ENCODE assay signal across 1 cellular context in the genomic region with DNA sequence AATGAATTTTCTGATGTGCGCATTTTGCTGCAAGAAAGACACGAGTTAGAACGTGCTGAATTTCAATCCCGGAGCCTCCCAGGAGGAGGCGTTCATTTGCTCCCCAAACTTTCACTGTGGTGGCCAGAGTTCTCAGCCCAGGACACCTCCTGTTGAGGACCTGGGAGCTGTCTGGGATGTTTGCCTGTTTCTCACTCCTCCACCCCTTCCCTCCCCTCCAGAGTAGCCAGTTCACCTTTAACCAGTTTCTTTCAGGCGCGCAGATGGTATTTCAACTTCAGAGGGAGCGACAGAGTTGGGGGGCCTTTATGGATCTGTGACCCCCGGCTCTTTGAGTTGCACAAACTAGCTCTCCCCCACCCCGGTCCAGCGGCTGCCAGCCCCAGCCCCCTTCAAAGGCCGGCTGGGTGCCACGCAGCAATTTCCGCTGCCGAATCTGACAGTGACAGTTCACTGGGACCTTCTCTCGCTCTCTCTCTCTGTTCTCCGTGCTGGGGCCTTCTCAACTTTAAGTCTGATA.
TF ChIP-seq lines count a peak whose summit lies in the region.

No MANE protein-coding gene starts in this region.

TF ChIP-seq in HepG2, 621 proteins besides CTCF, POLR2A, EP300 and RAD21 (continued from another document and continues in another):
- TF ChIP-seq, protein P1, sequence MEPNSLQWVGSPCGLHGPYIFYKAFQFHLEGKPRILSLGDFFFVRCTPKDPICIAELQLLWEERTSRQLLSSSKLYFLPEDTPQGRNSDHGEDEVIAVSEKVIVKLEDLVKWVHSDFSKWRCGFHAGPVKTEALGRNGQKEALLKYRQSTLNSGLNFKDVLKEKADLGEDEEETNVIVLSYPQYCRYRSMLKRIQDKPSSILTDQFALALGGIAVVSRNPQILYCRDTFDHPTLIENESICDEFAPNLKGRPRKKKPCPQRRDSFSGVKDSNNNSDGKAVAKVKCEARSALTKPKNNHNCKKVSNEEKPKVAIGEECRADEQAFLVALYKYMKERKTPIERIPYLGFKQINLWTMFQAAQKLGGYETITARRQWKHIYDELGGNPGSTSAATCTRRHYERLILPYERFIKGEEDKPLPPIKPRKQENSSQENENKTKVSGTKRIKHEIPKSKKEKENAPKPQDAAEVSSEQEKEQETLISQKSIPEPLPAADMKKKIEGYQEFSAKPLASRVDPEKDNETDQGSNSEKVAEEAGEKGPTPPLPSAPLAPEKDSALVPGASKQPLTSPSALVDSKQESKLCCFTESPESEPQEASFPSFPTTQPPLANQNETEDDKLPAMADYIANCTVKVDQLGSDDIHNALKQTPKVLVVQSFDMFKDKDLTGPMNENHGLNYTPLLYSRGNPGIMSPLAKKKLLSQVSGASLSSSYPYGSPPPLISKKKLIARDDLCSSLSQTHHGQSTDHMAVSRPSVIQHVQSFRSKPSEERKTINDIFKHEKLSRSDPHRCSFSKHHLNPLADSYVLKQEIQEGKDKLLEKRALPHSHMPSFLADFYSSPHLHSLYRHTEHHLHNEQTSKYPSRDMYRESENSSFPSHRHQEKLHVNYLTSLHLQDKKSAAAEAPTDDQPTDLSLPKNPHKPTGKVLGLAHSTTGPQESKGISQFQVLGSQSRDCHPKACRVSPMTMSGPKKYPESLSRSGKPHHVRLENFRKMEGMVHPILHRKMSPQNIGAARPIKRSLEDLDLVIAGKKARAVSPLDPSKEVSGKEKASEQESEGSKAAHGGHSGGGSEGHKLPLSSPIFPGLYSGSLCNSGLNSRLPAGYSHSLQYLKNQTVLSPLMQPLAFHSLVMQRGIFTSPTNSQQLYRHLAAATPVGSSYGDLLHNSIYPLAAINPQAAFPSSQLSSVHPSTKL (CRISPR knock-in tag; IDR thresholded peaks at IDR 0.05): 0 out of 2 replicates have a peak, but pooled peaks have one; percentile 11
- TF ChIP-seq ZMAT3 (CRISPR knock-in tag; conservative IDR thresholded peaks at IDR 0.05) (no peak), ZNF33A (CRISPR knock-in tag; IDR thresholded peaks at IDR 0.05; ENCODE audit: borderline replicate concordance) (no peak), NCOA1 (CRISPR knock-in tag; IDR thresholded peaks at IDR 0.05) (no peak), ZNF761 (CRISPR knock-in tag; conservative IDR thresholded peaks at IDR 0.05) (no peak), ZNF44 (CRISPR knock-in tag; IDR thresholded peaks at IDR 0.05) (no peak), ZC3H4 (CRISPR knock-in tag; IDR thresholded peaks at IDR 0.05; ENCODE audit: borderline replicate concordance) (0 out of 2 replicates have a peak, but pooled peaks have one; percentile 11), ZNF138 (CRISPR knock-in tag; IDR thresholded peaks at IDR 0.05; ENCODE audit: low read depth) (no peak), CEBPG (CRISPR knock-in tag; IDR thresholded peaks at IDR 0.05) (0 out of 2 replicates have a peak, but pooled peaks have one; percentile 6), BRCA1 (CRISPR knock-in tag; IDR thresholded peaks at IDR 0.05) (no peak), POLR2G (IDR thresholded peaks at IDR 0.05; ENCODE audit: low read depth, low read length) (peak; percentile 51; the same call in 1 of the 2 replicates), RAD51 (IDR thresholded peaks at IDR 0.05; ENCODE audit: borderline replicate concordance) (no peak), EEA1 (CRISPR knock-in tag; IDR thresholded peaks at IDR 0.05; ENCODE audit: borderline replicate concordance) (no peak), ZNF605 (CRISPR knock-in tag; IDR thresholded peaks at IDR 0.05) (peak; percentile 47; the same call in 1 of the 2 replicates), TARDBP (CRISPR knock-in tag; IDR thresholded peaks at IDR 0.05) (0 out of 2 replicates have a peak, but pooled peaks have one; percentile 47), TBX3 (IDR thresholded peaks at IDR 0.05; ENCODE audit: borderline replicate concordance) (no peak), CHCHD3 (CRISPR knock-in tag; IDR thresholded peaks at IDR 0.05) (no peak), PHF21A (CRISPR knock-in tag; IDR thresholded peaks at IDR 0.05) (0 out of 2 replicates have a peak, but pooled peaks have one; percentile 16), ZNF12 (CRISPR knock-in tag; IDR thresholded peaks at IDR 0.05) (no peak), ZFP36 (IDR thresholded peaks at IDR 0.05; ENCODE audit: borderline replicate concordance, low read depth, low read length, partially characterized antibody) (peak; percentile 94), ZNF264 (CRISPR knock-in tag; IDR thresholded peaks at IDR 0.05) (no peak), PHF20 (CRISPR knock-in tag; IDR thresholded peaks at IDR 0.05) (no peak), HNRNPL (IDR thresholded peaks at IDR 0.05; ENCODE audit: low read depth, low read length) (no peak), NCOR1 (IDR thresholded peaks at IDR 0.05; ENCODE audit: borderline replicate concordance, low read length) (peak; percentile 48; the same call in 1 of the 2 replicates), SRSF1 (optimal IDR thresholded peaks at IDR 0.05; ENCODE audit: low read depth, low read length) (peak; percentile 47), ZFP36L1 (CRISPR knock-in tag; IDR thresholded peaks at IDR 0.05) (no peak), HDAC1 (CRISPR knock-in tag; IDR thresholded peaks at IDR 0.05) (no peak), TCF7L2 (IDR thresholded peaks at IDR 0.05; ENCODE audit: low read depth, low read length) (no peak), ZBTB7A (CRISPR knock-in tag; IDR thresholded peaks at IDR 0.05) (no peak)
- TF ChIP-seq, protein P2, sequence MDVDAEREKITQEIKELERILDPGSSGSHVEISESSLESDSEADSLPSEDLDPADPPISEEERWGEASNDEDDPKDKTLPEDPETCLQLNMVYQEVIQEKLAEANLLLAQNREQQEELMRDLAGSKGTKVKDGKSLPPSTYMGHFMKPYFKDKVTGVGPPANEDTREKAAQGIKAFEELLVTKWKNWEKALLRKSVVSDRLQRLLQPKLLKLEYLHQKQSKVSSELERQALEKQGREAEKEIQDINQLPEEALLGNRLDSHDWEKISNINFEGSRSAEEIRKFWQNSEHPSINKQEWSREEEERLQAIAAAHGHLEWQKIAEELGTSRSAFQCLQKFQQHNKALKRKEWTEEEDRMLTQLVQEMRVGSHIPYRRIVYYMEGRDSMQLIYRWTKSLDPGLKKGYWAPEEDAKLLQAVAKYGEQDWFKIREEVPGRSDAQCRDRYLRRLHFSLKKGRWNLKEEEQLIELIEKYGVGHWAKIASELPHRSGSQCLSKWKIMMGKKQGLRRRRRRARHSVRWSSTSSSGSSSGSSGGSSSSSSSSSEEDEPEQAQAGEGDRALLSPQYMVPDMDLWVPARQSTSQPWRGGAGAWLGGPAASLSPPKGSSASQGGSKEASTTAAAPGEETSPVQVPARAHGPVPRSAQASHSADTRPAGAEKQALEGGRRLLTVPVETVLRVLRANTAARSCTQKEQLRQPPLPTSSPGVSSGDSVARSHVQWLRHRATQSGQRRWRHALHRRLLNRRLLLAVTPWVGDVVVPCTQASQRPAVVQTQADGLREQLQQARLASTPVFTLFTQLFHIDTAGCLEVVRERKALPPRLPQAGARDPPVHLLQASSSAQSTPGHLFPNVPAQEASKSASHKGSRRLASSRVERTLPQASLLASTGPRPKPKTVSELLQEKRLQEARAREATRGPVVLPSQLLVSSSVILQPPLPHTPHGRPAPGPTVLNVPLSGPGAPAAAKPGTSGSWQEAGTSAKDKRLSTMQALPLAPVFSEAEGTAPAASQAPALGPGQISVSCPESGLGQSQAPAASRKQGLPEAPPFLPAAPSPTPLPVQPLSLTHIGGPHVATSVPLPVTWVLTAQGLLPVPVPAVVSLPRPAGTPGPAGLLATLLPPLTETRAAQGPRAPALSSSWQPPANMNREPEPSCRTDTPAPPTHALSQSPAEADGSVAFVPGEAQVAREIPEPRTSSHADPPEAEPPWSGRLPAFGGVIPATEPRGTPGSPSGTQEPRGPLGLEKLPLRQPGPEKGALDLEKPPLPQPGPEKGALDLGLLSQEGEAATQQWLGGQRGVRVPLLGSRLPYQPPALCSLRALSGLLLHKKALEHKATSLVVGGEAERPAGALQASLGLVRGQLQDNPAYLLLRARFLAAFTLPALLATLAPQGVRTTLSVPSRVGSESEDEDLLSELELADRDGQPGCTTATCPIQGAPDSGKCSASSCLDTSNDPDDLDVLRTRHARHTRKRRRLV (CRISPR knock-in tag; IDR thresholded peaks at IDR 0.05): no peak
- TF ChIP-seq, protein P3, sequence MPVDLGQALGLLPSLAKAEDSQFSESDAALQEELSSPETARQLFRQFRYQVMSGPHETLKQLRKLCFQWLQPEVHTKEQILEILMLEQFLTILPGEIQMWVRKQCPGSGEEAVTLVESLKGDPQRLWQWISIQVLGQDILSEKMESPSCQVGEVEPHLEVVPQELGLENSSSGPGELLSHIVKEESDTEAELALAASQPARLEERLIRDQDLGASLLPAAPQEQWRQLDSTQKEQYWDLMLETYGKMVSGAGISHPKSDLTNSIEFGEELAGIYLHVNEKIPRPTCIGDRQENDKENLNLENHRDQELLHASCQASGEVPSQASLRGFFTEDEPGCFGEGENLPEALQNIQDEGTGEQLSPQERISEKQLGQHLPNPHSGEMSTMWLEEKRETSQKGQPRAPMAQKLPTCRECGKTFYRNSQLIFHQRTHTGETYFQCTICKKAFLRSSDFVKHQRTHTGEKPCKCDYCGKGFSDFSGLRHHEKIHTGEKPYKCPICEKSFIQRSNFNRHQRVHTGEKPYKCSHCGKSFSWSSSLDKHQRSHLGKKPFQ (CRISPR knock-in tag; IDR thresholded peaks at IDR 0.05; ENCODE audit: insufficient replicate concordance): no peak
- TF ChIP-seq, protein P4, sequence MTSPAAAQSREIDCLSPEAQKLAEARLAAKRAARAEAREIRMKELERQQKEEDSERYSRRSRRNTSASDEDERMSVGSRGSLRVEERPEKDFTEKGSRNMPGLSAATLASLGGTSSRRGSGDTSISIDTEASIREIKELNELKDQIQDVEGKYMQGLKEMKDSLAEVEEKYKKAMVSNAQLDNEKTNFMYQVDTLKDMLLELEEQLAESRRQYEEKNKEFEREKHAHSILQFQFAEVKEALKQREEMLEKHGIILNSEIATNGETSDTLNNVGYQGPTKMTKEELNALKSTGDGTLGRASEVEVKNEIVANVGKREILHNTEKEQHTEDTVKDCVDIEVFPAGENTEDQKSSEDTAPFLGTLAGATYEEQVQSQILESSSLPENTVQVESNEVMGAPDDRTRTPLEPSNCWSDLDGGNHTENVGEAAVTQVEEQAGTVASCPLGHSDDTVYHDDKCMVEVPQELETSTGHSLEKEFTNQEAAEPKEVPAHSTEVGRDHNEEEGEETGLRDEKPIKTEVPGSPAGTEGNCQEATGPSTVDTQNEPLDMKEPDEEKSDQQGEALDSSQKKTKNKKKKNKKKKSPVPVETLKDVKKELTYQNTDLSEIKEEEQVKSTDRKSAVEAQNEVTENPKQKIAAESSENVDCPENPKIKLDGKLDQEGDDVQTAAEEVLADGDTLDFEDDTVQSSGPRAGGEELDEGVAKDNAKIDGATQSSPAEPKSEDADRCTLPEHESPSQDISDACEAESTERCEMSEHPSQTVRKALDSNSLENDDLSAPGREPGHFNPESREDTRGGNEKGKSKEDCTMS (CRISPR knock-in tag; conservative IDR thresholded peaks at IDR 0.05): no peak
- TF ChIP-seq, protein P5, sequence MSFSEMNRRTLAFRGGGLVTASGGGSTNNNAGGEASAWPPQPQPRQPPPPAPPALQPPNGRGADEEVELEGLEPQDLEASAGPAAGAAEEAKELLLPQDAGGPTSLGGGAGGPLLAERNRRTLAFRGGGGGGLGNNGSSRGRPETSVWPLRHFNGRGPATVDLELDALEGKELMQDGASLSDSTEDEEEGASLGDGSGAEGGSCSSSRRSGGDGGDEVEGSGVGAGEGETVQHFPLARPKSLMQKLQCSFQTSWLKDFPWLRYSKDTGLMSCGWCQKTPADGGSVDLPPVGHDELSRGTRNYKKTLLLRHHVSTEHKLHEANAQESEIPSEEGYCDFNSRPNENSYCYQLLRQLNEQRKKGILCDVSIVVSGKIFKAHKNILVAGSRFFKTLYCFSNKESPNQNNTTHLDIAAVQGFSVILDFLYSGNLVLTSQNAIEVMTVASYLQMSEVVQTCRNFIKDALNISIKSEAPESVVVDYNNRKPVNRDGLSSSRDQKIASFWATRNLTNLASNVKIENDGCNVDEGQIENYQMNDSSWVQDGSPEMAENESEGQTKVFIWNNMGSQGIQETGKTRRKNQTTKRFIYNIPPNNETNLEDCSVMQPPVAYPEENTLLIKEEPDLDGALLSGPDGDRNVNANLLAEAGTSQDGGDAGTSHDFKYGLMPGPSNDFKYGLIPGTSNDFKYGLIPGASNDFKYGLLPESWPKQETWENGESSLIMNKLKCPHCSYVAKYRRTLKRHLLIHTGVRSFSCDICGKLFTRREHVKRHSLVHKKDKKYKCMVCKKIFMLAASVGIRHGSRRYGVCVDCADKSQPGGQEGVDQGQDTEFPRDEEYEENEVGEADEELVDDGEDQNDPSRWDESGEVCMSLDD (CRISPR knock-in tag; IDR thresholded peaks at IDR 0.05; ENCODE audit: borderline replicate concordance): peak; percentile 80; the same call in 1 of the 2 replicates
- TF ChIP-seq, protein P6, sequence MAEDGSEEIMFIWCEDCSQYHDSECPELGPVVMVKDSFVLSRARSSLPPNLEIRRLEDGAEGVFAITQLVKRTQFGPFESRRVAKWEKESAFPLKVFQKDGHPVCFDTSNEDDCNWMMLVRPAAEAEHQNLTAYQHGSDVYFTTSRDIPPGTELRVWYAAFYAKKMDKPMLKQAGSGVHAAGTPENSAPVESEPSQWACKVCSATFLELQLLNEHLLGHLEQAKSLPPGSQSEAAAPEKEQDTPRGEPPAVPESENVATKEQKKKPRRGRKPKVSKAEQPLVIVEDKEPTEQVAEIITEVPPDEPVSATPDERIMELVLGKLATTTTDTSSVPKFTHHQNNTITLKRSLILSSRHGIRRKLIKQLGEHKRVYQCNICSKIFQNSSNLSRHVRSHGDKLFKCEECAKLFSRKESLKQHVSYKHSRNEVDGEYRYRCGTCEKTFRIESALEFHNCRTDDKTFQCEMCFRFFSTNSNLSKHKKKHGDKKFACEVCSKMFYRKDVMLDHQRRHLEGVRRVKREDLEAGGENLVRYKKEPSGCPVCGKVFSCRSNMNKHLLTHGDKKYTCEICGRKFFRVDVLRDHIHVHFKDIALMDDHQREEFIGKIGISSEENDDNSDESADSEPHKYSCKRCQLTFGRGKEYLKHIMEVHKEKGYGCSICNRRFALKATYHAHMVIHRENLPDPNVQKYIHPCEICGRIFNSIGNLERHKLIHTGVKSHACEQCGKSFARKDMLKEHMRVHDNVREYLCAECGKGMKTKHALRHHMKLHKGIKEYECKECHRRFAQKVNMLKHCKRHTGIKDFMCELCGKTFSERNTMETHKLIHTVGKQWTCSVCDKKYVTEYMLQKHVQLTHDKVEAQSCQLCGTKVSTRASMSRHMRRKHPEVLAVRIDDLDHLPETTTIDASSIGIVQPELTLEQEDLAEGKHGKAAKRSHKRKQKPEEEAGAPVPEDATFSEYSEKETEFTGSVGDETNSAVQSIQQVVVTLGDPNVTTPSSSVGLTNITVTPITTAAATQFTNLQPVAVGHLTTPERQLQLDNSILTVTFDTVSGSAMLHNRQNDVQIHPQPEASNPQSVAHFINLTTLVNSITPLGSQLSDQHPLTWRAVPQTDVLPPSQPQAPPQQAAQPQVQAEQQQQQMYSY (CRISPR knock-in tag; IDR thresholded peaks at IDR 0.05): no peak
